Comparison of ENCODE assay signal across 13 cellular contexts in the genomic region with DNA sequence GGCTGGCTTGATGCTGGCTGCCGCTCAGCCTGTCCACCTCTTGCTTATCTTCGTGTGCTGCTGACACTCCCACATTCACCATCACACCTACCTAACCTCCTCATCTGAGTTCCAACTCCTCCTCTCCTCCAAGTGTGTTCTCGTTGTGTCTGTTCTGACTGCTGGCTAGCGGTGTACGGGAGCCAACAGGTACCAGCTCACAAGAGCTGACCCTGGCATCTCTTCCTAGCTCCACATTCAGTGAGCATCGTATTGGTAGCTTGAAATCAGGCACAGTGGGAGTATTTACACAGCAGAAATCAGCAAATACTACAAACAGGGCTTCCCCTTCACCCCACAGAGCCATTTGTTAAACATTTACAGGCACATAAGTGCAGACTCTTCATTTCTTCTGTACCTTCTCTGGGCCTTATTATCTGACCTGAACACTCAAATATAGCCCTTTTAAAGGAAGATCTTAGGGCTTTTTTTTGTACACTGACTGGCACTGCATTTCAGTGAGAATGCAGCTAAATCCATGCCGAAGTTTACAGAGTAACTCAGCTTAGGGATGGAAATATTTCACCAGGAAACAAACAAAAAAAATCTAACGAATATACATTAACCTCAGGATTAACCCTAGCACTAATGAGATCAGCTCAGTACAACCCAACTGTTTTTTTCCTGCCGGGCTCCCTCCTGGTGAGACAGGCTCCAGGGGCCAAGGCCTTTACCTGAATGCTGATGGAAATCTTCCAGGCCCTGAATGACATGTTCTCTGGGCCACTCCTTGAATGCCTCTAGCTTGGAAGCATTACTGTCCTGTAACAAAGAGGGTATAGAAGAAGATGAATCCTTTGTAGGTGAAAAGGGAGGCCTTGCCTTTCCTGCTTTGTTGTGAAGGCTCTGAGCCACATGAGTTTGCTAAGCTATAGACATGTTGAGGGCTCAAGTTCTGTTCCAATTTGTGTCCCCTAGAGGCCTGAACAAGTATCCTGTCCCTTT.
DNase-seq lines count a peak whose midpoint lies in the region; ATAC-seq and TF ChIP-seq lines count a peak whose summit lies in the region.
"Had no signal": no experiment of that assay in that cellular context is flagged by ENCODE, and none has a peak within 500 bp of the region (broad histone marks: within the 10 kb centered on the region; RNA-seq: fewer than 3 reads in every experiment).

No MANE protein-coding gene starts in this region.

- H3K9me3 ChIP-seq in mucosa of rectum (ENCODE audit: control insufficient read depth in 2 of 2, low read length in 2 of 2) = no peaks in the 10 kb centered on the region
- H3K9me3 ChIP-seq: prostate gland had no signal

- no peak for ATAC-seq in HG02973 (IDR thresholded peaks at IDR 0.05; ENCODE audit: unreplicated experiment)
- ATAC-seq: Panc1 had no signal

- H3K27me3 ChIP-seq in mucosa of rectum (ENCODE audit: control insufficient read depth in 2 of 2, insufficient read depth in 2 of 2, low read length in 2 of 2) = no peaks in the 10 kb centered on the region
- H3K27me3 ChIP-seq: cardiac muscle cell had no signal

- H3K27ac ChIP-seq in mucosa of rectum (ENCODE audit: low read depth in 2 of 2, low read length in 2 of 2) (peak overlapping the region; percentile 11 to 60), coronary artery (no peak overlapping the region)
- H3K27ac ChIP-seq: C4-2B, cardiac muscle cell, prostate gland had no signal

- in situ Hi-C loops in Caki2 (cut with HindIII; ENCODE audit: low pct_unique_long_range_greater_than_20kb, low sequenced_read_pairs) = no loop called here

- H3K4me3 ChIP-seq in mucosa of rectum (ENCODE audit: low read length in 2 of 2) (no peak overlapping the region), coronary artery (no peak overlapping the region)
- H3K4me3 ChIP-seq: cardiac muscle cell, prostate gland had no signal

- H3K36me3 ChIP-seq in mucosa of rectum (ENCODE audit: control insufficient read depth in 2 of 2, insufficient read depth in 2 of 2, low read length in 2 of 2) = no peaks in the 10 kb centered on the region
- H3K36me3 ChIP-seq: cardiac muscle cell, prostate gland had no signal

- H3K4me1 ChIP-seq in mucosa of rectum (ENCODE audit: control insufficient read depth in 2 of 2, insufficient read depth in 2 of 2, low read length in 2 of 2) = peaks cover 7 to 18% of the 10 kb centered on the region in 2 donors

- peak; percentile 60 for DNase-seq in Caki2 (ENCODE audit: low read depth)
- peak; percentile 45 for DNase-seq in NCI-H1436 (lab: John Stamatoyannopoulos, UW)
- peak; percentile 67 for DNase-seq in cerebellar cortex (ENCODE audit: low spot score)
- no peak for DNase-seq in NOMO-1 (lab: John Stamatoyannopoulos, UW; ENCODE audit: unreplicated experiment in 2 of 2)
- DNase-seq in NCI-H1694 (lab: John Stamatoyannopoulos, UW) = no peak
- DNase-seq in coronary artery (ENCODE audit: low spot score) = no peak
- DNase-seq: stimulated activated CD4-positive, alpha-beta T cell treated with anti-CD3 and anti-CD28 coated beads, Interleukin-4, amount 100 ng/mL, for 4 hours had no signal

- H3K9ac ChIP-seq in mucosa of rectum (ENCODE audit: low read depth in 1 of 2, low read length in 2 of 2) = no peak overlapping the region

- no peak for TF ChIP-seq CTCF in coronary artery (IDR thresholded peaks at IDR 0.05)

Comparison
In these comparisons a context has a peak if more than half of its experiments do, and no peak if none do; other contexts are left out.
1. DNase-seq: peak in Caki2 (single experiment), NCI-H1436 (single experiment) and cerebellar cortex (single experiment); none in NOMO-1 (0 of 2), NCI-H1694 (single experiment) and coronary artery (single experiment).
2. H3K27ac ChIP-seq: peak in mucosa of rectum (2 of 2); none in coronary artery (0 of 2).